Comparison of ENCODE assay signal across 2 cellular contexts in genomic region chr9:93617273-93617672, GRCh38.
TF ChIP-seq lines count a peak whose summit lies in the region.

No MANE protein-coding gene starts in this region.

TF ChIP-seq in H1, 55 proteins besides CTCF, POLR2A, EP300 and RAD21:
- TF ChIP-seq ATF2 (IDR thresholded peaks at IDR 0.05; ENCODE audit: low read length) (no peak), SAP30 (IDR thresholded peaks at IDR 0.05; ENCODE audit: insufficient read depth, insufficient replicate concordance, low read length) (no peak), BCL11A (IDR thresholded peaks at IDR 0.05; ENCODE audit: low read depth in 2 of 2, low read length in 2 of 2) (no peak), CBX5 (IDR thresholded peaks at IDR 0.05; ENCODE audit: low read depth, low read length) (no peak), TAF7 (optimal IDR thresholded peaks at IDR 0.05; ENCODE audit: borderline replicate concordance, low read depth, low read length) (no peak), CHD1 (IDR thresholded peaks at IDR 0.05; ENCODE audit: low read depth, low read length) (no peak), SP2 (IDR thresholded peaks at IDR 0.05; ENCODE audit: low read length) (no peak), CHD2 (IDR thresholded peaks at IDR 0.05; ENCODE audit: low read length) (no peak), BRCA1 (IDR thresholded peaks at IDR 0.05; ENCODE audit: low read depth, low read length) (no peak)

TF ChIP-seq in HepG2, 621 proteins besides CTCF, POLR2A, EP300 and RAD21:
- TF ChIP-seq, protein P1, sequence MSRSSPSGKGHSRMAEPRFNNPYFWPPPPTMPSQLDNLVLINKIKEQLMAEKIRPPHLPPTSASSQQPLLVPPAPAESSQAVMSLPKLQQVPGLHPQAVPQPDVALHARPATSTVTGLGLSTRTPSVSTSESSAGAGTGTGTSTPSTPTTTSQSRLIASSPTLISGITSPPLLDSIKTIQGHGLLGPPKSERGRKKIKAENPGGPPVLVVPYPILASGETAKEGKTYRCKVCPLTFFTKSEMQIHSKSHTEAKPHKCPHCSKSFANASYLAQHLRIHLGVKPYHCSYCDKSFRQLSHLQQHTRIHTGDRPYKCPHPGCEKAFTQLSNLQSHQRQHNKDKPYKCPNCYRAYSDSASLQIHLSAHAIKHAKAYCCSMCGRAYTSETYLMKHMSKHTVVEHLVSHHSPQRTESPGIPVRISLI (CRISPR knock-in tag; IDR thresholded peaks at IDR 0.05; ENCODE audit: borderline replicate concordance): no peak
- TF ChIP-seq ZNF510 (CRISPR knock-in tag; IDR thresholded peaks at IDR 0.05; ENCODE audit: low read depth) (no peak), SOX13 (IDR thresholded peaks at IDR 0.05) (no peak), SOX13 (CRISPR knock-in tag; conservative IDR thresholded peaks at IDR 0.05 in 1 of 2, IDR thresholded peaks at IDR 0.05 in 1 of 2) (no peak), NFKB2 (CRISPR knock-in tag; IDR thresholded peaks at IDR 0.05; ENCODE audit: borderline replicate concordance) (no peak), TAF15 (IDR thresholded peaks at IDR 0.05; ENCODE audit: low read depth, low read length, poor library complexity, severe bottlenecking) (no peak), SIN3A (IDR thresholded peaks at IDR 0.05; ENCODE audit: borderline replicate concordance, low read depth, low read length) (no peak), NFATC3 (CRISPR knock-in tag; IDR thresholded peaks at IDR 0.05) (no peak), ZNF121 (CRISPR knock-in tag; IDR thresholded peaks at IDR 0.05) (no peak), FOSL1 (CRISPR knock-in tag; IDR thresholded peaks at IDR 0.05; ENCODE audit: borderline replicate concordance) (no peak), PAX8 (CRISPR knock-in tag; IDR thresholded peaks at IDR 0.05; ENCODE audit: borderline replicate concordance) (no peak), GFI1 (CRISPR knock-in tag; IDR thresholded peaks at IDR 0.05; ENCODE audit: borderline replicate concordance) (no peak)
